Comparison of ENCODE assay signal across 8 cellular contexts in the genomic region with DNA sequence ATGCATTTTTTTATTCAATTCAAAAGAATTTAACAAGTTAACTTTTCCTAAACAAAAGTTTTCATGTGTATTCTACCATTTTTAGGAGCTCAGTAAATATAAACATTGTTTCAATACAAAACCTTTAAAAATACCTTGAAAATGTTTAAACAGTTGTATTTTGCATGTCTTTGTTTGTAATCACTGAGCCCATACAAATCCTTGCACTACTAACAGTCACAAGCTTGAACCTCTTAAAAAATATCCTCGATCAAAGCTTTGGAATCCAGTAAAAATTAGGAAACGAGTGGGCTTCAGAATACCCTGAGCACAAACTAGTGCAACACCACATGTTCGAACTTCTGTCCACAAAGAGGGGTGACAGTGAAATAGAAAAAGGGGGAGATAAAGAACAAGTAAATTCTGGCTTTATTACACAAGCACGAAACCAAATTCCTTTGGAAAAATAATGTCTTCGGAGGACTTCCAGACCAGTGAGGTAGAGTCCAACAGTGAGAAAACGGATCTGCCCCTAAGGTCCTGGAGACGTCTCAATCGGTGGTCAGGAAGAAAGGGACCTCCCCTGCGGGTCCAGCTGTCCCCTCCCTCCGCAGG. TPM values are rescaled to one million over a fixed set of nuclear protein-coding genes. Genes with fewer than 3 reads are reported as not detected.
A peak's percentile ranks its signal among the peaks of the same experiment; 100 is the strongest.
DNase-seq lines count a peak whose midpoint lies in the region; ATAC-seq lines count a peak whose summit lies in the region.

No MANE protein-coding gene starts in this region.

- no peaks in the 10 kb centered on the region for H3K9me3 Mint-ChIP-seq in activated CD4-positive, alpha-beta memory T cell treated with anti-CD3 and anti-CD28 coated beads for 36 hours
- peaks cover 2% of the 10 kb centered on the region for H3K9me3 Mint-ChIP-seq in stimulated activated memory B cell treated with anti-CD40 and anti-IgM and Interleukin-4, amounts not matched to agents 10 μg/mL and 1 μg/mL and 100 μg/mL, for 72 hours

- no peaks in the 10 kb centered on the region for H3K4me1 ChIP-seq in iPS-15b (ENCODE audit: control insufficient read depth, insufficient read depth, low read length)

- no peaks in the 10 kb centered on the region for H3K27me3 ChIP-seq in iPS-15b (ENCODE audit: control insufficient read depth, insufficient read depth, low read length)

- H3K4me3 Mint-ChIP-seq in activated CD4-positive, alpha-beta memory T cell treated with anti-CD3 and anti-CD28 coated beads for 36 hours, result peak overlapping the region; percentile 87
- peak overlapping the region; percentile 85 for H3K4me3 Mint-ChIP-seq in stimulated activated memory B cell treated with anti-CD40 and anti-IgM and Interleukin-4, amounts not matched to agents 10 μg/mL and 1 μg/mL and 100 μg/mL, for 72 hours

- H3K9me3 ChIP-seq in iPS-15b (ENCODE audit: control insufficient read depth, insufficient read depth, low read length), result no peaks in the 10 kb centered on the region

- peak overlapping the region; percentile 68 for H3K9ac ChIP-seq in iPS-15b (ENCODE audit: low read depth, low read length)

- no peaks in the 10 kb centered on the region for H3K27me3 Mint-ChIP-seq in activated CD4-positive, alpha-beta memory T cell treated with anti-CD3 and anti-CD28 coated beads for 36 hours
- H3K27me3 Mint-ChIP-seq in stimulated activated memory B cell treated with anti-CD40 and anti-IgM and Interleukin-4, amounts not matched to agents 10 μg/mL and 1 μg/mL and 100 μg/mL, for 72 hours, result no peaks in the 10 kb centered on the region

- peak overlapping the region; percentile 83 for H3K4me3 ChIP-seq in iPS-15b (ENCODE audit: low read depth, low read length)

- no peaks in the 10 kb centered on the region for H3K36me3 ChIP-seq in iPS-15b (ENCODE audit: control insufficient read depth, insufficient read depth, low read length)

- DNase-seq in NCI-H526 treated with DMSO at 0.1 percent for 48 hours (lab: John Stamatoyannopoulos, UW) (peak; percentile 73), NCI-H526 (lab: John Stamatoyannopoulos, UW) (no peak), NCI-H446 treated with DMSO at 0.1 percent for 48 hours (lab: John Stamatoyannopoulos, UW) (no peak)
- DNase-seq in activated CD4-positive, alpha-beta memory T cell treated with anti-CD3 and anti-CD28 coated beads for 36 hours, result no peak
- DNase-seq in stimulated activated naive CD4-positive, alpha-beta T cell treated with Interleukin-2 at 50 U/mL for 16 hours (lab: John Stamatoyannopoulos, UW), result no peak

- H3K4me1 Mint-ChIP-seq in activated CD4-positive, alpha-beta memory T cell treated with anti-CD3 and anti-CD28 coated beads for 36 hours (ENCODE audit: low read depth), result peaks cover 28% of the 10 kb centered on the region
- peaks cover 27% of the 10 kb centered on the region for H3K4me1 Mint-ChIP-seq in stimulated activated memory B cell treated with anti-CD40 and anti-IgM and Interleukin-4, amounts not matched to agents 10 μg/mL and 1 μg/mL and 100 μg/mL, for 72 hours

- intact Hi-C loops in activated CD4-positive, alpha-beta memory T cell treated with anti-CD3 and anti-CD28 coated beads for 36 hours (cut with micrococcal nuclease), result no loop called here

- H3K27ac Mint-ChIP-seq in activated CD4-positive, alpha-beta memory T cell treated with anti-CD3 and anti-CD28 coated beads for 36 hours, result peak overlapping the region; percentile 83
- H3K27ac Mint-ChIP-seq in stimulated activated memory B cell treated with anti-CD40 and anti-IgM and Interleukin-4, amounts not matched to agents 10 μg/mL and 1 μg/mL and 100 μg/mL, for 72 hours, result peak overlapping the region; percentile 91

- no peaks in the 10 kb centered on the region for H3K36me3 Mint-ChIP-seq in activated CD4-positive, alpha-beta memory T cell treated with anti-CD3 and anti-CD28 coated beads for 36 hours
- H3K36me3 Mint-ChIP-seq in stimulated activated memory B cell treated with anti-CD40 and anti-IgM and Interleukin-4, amounts not matched to agents 10 μg/mL and 1 μg/mL and 100 μg/mL, for 72 hours, result no peaks in the 10 kb centered on the region

- POLR2A ChIA-PET in activated CD4-positive, alpha-beta memory T cell treated with anti-CD3 and anti-CD28 coated beads for 36 hours (lab: Charles Lee), result interaction anchor here (2.3 kb wide), 1 partner anchor 76 kb away, joined by 21 read pairs; no protein-coding TSS in a partner anchor

- CTCF ChIA-PET in activated CD4-positive, alpha-beta memory T cell treated with anti-CD3 and anti-CD28 coated beads for 36 hours (lab: Charles Lee), result interaction anchor here (0.6 to 10.0 kb wide), 32 partner anchors 10 to 509 kb away, joined by 3 to 268 read pairs (median 5); partner anchors contain the start of genes HBP1 and PIK3CG

- ATAC-seq in stimulated activated memory B cell treated with anti-CD40 and anti-IgM and Interleukin-4, amounts not matched to agents 10 μg/mL and 1 μg/mL and 100 μg/mL, for 72 hours, result no peak
- no peak for ATAC-seq in HG02870 (IDR thresholded peaks at IDR 0.05; ENCODE audit: unreplicated experiment)

RNA-seq across cellular contexts. Expression of gene CCDC71L, which starts 1.5 kb away (rescaled TPM):
- 10 to 100 TPM; 34.5 to 35.0 TPM for total RNA-seq in activated CD4-positive, alpha-beta memory T cell treated with anti-CD3 and anti-CD28 coated beads for 36 hours
